In the genomic region with DNA sequence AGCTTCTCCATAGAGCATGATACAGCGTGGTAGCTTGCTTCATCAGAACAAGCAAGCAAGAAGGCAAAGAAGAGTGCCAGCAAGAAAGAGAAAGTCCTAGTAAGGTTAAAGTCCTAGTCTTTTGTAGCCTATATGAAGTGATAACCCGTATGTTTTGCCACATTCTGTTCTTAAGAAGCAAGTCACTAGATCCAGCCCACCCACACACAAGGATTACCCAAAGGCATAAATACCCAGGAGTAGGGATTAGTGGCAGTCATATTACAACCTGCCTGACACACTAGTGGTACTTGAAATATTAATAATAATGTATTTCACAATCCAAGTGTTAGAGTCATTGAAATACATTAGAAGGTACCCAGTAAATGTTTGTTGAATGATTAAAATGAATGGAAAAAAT, we compare ENCODE assay signal across 18 cellular contexts.
"Had no signal": no experiment of that assay in that cellular context is flagged by ENCODE, and none has a peak within 500 bp of the region (broad histone marks: within the 10 kb centered on the region; RNA-seq: fewer than 3 reads in every experiment).

No MANE protein-coding gene starts in this region.

- FAIRE-seq: endothelial cell of umbilical vein had no signal

- H3K4me3 ChIP-seq: coronary artery, gastrocnemius medialis, testis, tibial nerve, upper lobe of right lung had no signal

- ATAC-seq: gastrocnemius medialis; left lobe of liver; naive thymus-derived CD8-positive, alpha-beta T cell; sciatic nerve; stimulated activated naive B cell treated with anti-CD40 and anti-IgM and Interleukin-4, amounts not matched to agents 10 μg/mL and 1 μg/mL and 100 μg/mL, for 72 hours; stimulated activated naive CD8-positive, alpha-beta T cell treated with anti-CD3 and anti-CD28 coated beads, Interleukin-15, amount 100 ng/mL, for 72 hours; upper lobe of right lung had no signal

- DNase-seq: effector CD4-positive, alpha-beta T cell; endodermal cell; gastrocnemius medialis; islet precursor cell; mammary epithelial cell; naive thymus-derived CD8-positive, alpha-beta T cell; posterior cingulate gyrus; stimulated activated CD4-positive, alpha-beta T cell treated with anti-CD3 and anti-CD28 coated beads, Interleukin-2, amount 100 ng/mL, for 24 hours; stimulated activated CD4-positive, alpha-beta T cell treated with anti-CD3 and anti-CD28 coated beads, Interleukin-4, amount 100 ng/mL, for 4 hours; stimulated activated naive B cell treated with anti-CD40 and anti-IgM and Interleukin-4, amounts not matched to agents 10 μg/mL and 1 μg/mL and 100 μg/mL, for 72 hours; stimulated activated naive CD8-positive, alpha-beta T cell treated with anti-CD3 and anti-CD28 coated beads, Interleukin-15, amount 100 ng/mL, for 72 hours; testis; upper lobe of right lung had no signal
